ENCODE assay signal across 2 cellular contexts in the genomic region with DNA sequence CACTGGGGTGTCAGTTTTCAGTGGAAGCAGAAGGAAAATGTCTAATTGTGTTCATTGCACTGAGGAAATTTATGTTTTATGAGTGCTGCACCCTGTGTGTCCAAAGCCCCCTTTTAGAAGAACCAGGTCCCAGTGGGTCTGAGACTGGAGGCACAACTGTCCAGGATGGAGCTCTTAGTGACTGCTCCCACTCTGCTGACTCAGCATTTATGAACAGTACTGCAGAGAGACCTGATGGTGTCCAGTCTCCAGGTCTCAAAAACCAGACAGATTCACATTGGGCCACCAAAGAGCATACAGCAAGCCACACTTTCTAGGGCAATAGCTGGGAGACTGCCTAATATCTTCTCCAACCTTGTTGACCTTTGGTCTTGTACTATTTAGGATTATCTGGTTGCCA.
TF ChIP-seq lines count a peak whose summit lies in the region.

No MANE protein-coding gene starts in this region.

TF ChIP-seq in A549, 52 proteins besides CTCF, POLR2A, EP300 and RAD21:
- TF ChIP-seq EHMT2 (IDR thresholded peaks at IDR 0.05; ENCODE audit: low read depth) (no peak), USF2 (IDR thresholded peaks at IDR 0.05) (no peak), MAFK (IDR thresholded peaks at IDR 0.05; ENCODE audit: partially characterized antibody) (peak; percentile 99)

TF ChIP-seq in IMR-90, 13 proteins besides CTCF, POLR2A, EP300 and RAD21:
- TF ChIP-seq SMC3 (IDR thresholded peaks at IDR 0.05; ENCODE audit: low read depth, low read length) (no peak), MAFK (IDR thresholded peaks at IDR 0.05; ENCODE audit: low read depth, low read length) (peak; percentile 100), USF2 (IDR thresholded peaks at IDR 0.05; ENCODE audit: low read depth, low read length) (no peak)
